37 cellular contexts compared by ENCODE assay signal in genomic region chr12:113776536-113776935, GRCh38.
"Had no signal": no experiment of that assay in that cellular context is flagged by ENCODE, and none has a peak within 500 bp of the region (broad histone marks: within the 10 kb centered on the region; RNA-seq: fewer than 3 reads in every experiment).

No MANE protein-coding gene starts in this region.

- H3K36me3 Mint-ChIP-seq: activated CD4-positive, alpha-beta memory T cell treated with anti-CD3 and anti-CD28 coated beads for 36 hours; activated naive CD8-positive, alpha-beta T cell treated with anti-CD3 and anti-CD28 coated beads for 36 hours had no signal

- FAIRE-seq: astrocyte, TTC549 had no signal

- H3K4me3 ChIP-seq: adrenal gland, body of pancreas, breast epithelium had no signal

- H3K27ac Mint-ChIP-seq: activated B cell treated with CpG ODN at 0.5 μM for 24 hours; activated CD4-positive, alpha-beta memory T cell treated with anti-CD3 and anti-CD28 coated beads for 36 hours; activated CD4-positive, alpha-beta T cell treated with anti-CD3 and anti-CD28 coated beads, Interleukin-2, amount 10 ng/mL, durations not matched to agents 24 days and 14 days; activated CD8-positive, alpha-beta T cell treated with anti-CD3 and anti-CD28 coated beads for 36 hours; activated naive CD4-positive, alpha-beta T cell treated with anti-CD3 and anti-CD28 coated beads for 36 hours; activated naive CD4-positive, alpha-beta T cell treated with anti-CD3 and anti-CD28 coated beads, Interleukin-2, amount 50 U/mL, for 72 hours; activated naive CD8-positive, alpha-beta T cell treated with anti-CD3 and anti-CD28 coated beads for 36 hours; activated T-cell treated with anti-CD3 and anti-CD28 coated beads, Interleukin-2, amount 50 U/mL, for 72 hours; activated T-helper 1 cell treated with anti-CD3 and anti-CD28 coated beads, Interleukin-12 subunit alpha, Interleukin-12 subunit beta, Interleukin-2, Interleukin-4 antibody, amounts not matched to agents 30 ng/mL and 10 ng/mL and 1 ng/mL, durations not matched to agents 14 hours and 24 hours and 36 hours; activated T-helper 17 cell treated with anti-CD3 and anti-CD28 coated beads, Interleukin-2, amount 50 U/mL, for 72 hours; T-helper 1 cell treated with Interleukin-12 subunit alpha and Interleukin-12 subunit beta and Interleukin-4 antibody, amounts not matched to agents 30 μg/mL and 1 μg/mL, for 36 hours; T-helper 2 cell treated with Interferon-gamma antibody and Interleukin-4, amounts not matched to agents 5 μg/mL and 100 μg/mL, for 36 hours had no signal

- H3K4me3 Mint-ChIP-seq: activated B cell treated with CpG ODN at 0.5 μM for 24 hours; activated CD4-positive, alpha-beta memory T cell treated with anti-CD3 and anti-CD28 coated beads for 36 hours; activated CD4-positive, alpha-beta T cell treated with anti-CD3 and anti-CD28 coated beads, Interleukin-2, amount 10 ng/mL, durations not matched to agents 24 days and 14 days; activated CD8-positive, alpha-beta T cell treated with anti-CD3 and anti-CD28 coated beads for 36 hours; activated naive CD4-positive, alpha-beta T cell treated with anti-CD3 and anti-CD28 coated beads for 36 hours; activated naive CD8-positive, alpha-beta T cell treated with anti-CD3 and anti-CD28 coated beads for 36 hours; activated T-cell treated with anti-CD3 and anti-CD28 coated beads, Interleukin-2, amount 50 U/mL, for 4 hours; activated T-cell treated with anti-CD3 and anti-CD28 coated beads, Interleukin-2, amount 50 U/mL, for 72 hours; activated T-helper 1 cell treated with anti-CD3 and anti-CD28 coated beads, Interleukin-12 subunit alpha, Interleukin-12 subunit beta, Interleukin-2, Interleukin-4 antibody, amounts not matched to agents 30 ng/mL and 10 ng/mL and 1 ng/mL, durations not matched to agents 14 hours and 24 hours and 36 hours; activated T-helper 17 cell treated with anti-CD3 and anti-CD28 coated beads, Interleukin-2, amount 50 U/mL, for 72 hours; T-helper 1 cell treated with Interleukin-12 subunit alpha and Interleukin-12 subunit beta and Interleukin-4 antibody, amounts not matched to agents 30 μg/mL and 1 μg/mL, for 36 hours; T-helper 2 cell treated with Interferon-gamma antibody and Interleukin-4, amounts not matched to agents 5 μg/mL and 100 μg/mL, for 36 hours had no signal

- DNase-seq: activated B cell treated with CpG ODN at 0.5 μM for 24 hours; activated CD4-positive, alpha-beta memory T cell treated with anti-CD3 and anti-CD28 coated beads for 36 hours; activated CD4-positive, alpha-beta T cell treated with anti-CD3 and anti-CD28 coated beads for 4 hours; activated CD4-positive, alpha-beta T cell treated with anti-CD3 and anti-CD28 coated beads, Interleukin-2, amount 10 ng/mL, durations not matched to agents 24 days and 14 days; activated CD4-positive, alpha-beta T cell treated with anti-CD3 and anti-CD28 coated beads, Interleukin-2, amount 50 U/mL, for 1 hour; activated CD4-positive, alpha-beta T cell treated with anti-CD3 and anti-CD28 coated beads, Interleukin-2, amount 50 U/mL, for 4 hours; activated CD4-positive, CD25-positive, alpha-beta regulatory T cell treated with anti-CD3 and anti-CD28 coated beads, Interleukin-2, amount 50 U/mL, for 72 hours; activated CD8-positive, alpha-beta memory T cell treated with anti-CD3 and anti-CD28 coated beads, Interleukin-2, amount 50 U/mL, for 4 hours; activated CD8-positive, alpha-beta T cell treated with anti-CD3 and anti-CD28 coated beads for 36 hours; activated effector memory CD4-positive, alpha-beta T cell treated with anti-CD3 and anti-CD28 coated beads, Interleukin-2, amount 50 U/mL, for 16 hours; activated gamma-delta T cell treated with Interleukin-2 at 50 U/mL for 16 hours; activated naive CD4-positive, alpha-beta T cell; activated naive CD4-positive, alpha-beta T cell treated with anti-CD3 and anti-CD28 coated beads for 36 hours; activated naive CD4-positive, alpha-beta T cell treated with anti-CD3 and anti-CD28 coated beads, Interleukin-2, amount 50 U/mL, for 16 hours; activated naive CD8-positive, alpha-beta T cell treated with anti-CD3 and anti-CD28 coated beads for 36 hours; activated T-cell treated with anti-CD3 and anti-CD28 coated beads for 4 hours; activated T-cell treated with anti-CD3 and anti-CD28 coated beads, Interleukin-2, amount 50 U/mL, for 1 hour; activated T-cell treated with anti-CD3 and anti-CD28 coated beads, Interleukin-2, amount 50 U/mL, for 4 hours; activated T-cell treated with anti-CD3 and anti-CD28 coated beads, Interleukin-2, amount 50 U/mL, for 72 hours; adrenal gland; amniotic stem cell; aorta; body of pancreas; brain microvascular endothelial cell; central memory CD4-positive, alpha-beta T cell; T-helper 1 cell; T-helper 2 cell; T-helper 9 cell had no signal

- H3K9me3 Mint-ChIP-seq: activated CD4-positive, alpha-beta memory T cell treated with anti-CD3 and anti-CD28 coated beads for 36 hours; activated CD8-positive, alpha-beta T cell treated with anti-CD3 and anti-CD28 coated beads for 36 hours; activated naive CD4-positive, alpha-beta T cell treated with anti-CD3 and anti-CD28 coated beads for 36 hours; activated T-cell treated with anti-CD3 and anti-CD28 coated beads, Interleukin-2, amount 50 U/mL, for 4 hours; T-helper 1 cell treated with Interleukin-12 subunit alpha and Interleukin-12 subunit beta and Interleukin-4 antibody, amounts not matched to agents 30 μg/mL and 1 μg/mL, for 36 hours; T-helper 2 cell treated with Interferon-gamma antibody and Interleukin-4, amounts not matched to agents 5 μg/mL and 100 μg/mL, for 36 hours had no signal

- H3K27ac ChIP-seq: adrenal gland, body of pancreas, brain microvascular endothelial cell, breast epithelium, VCaP had no signal

- H3K9me3 ChIP-seq: adrenal gland, body of pancreas, breast epithelium had no signal

- H3K4me1 ChIP-seq: adrenal gland, body of pancreas, breast epithelium had no signal

- H3K4me1 Mint-ChIP-seq: activated B cell treated with CpG ODN at 0.5 μM for 24 hours; activated CD4-positive, alpha-beta T cell treated with anti-CD3 and anti-CD28 coated beads, Interleukin-2, amount 10 ng/mL, durations not matched to agents 24 days and 14 days; activated naive CD8-positive, alpha-beta T cell treated with anti-CD3 and anti-CD28 coated beads for 36 hours; activated T-helper 17 cell treated with anti-CD3 and anti-CD28 coated beads, Interleukin-2, amount 50 U/mL, for 72 hours had no signal

- H3K36me3 ChIP-seq: adrenal gland, brain microvascular endothelial cell, breast epithelium had no signal

- H3K27me3 Mint-ChIP-seq: activated CD4-positive, alpha-beta T cell treated with anti-CD3 and anti-CD28 coated beads, Interleukin-2, amount 10 ng/mL, durations not matched to agents 24 days and 14 days had no signal

- ATAC-seq: activated CD8-positive, alpha-beta T cell treated with anti-CD3 and anti-CD28 coated beads for 36 hours; activated naive CD4-positive, alpha-beta T cell treated with anti-CD3 and anti-CD28 coated beads, Interleukin-2, amount 50 U/mL, for 72 hours; activated T-cell treated with anti-CD3 and anti-CD28 coated beads, Interleukin-2, amount 50 U/mL, for 4 hours; activated T-cell treated with anti-CD3 and anti-CD28 coated beads, Interleukin-2, amount 50 U/mL, for 72 hours; activated T-helper 17 cell treated with anti-CD3 and anti-CD28 coated beads, Interleukin-2, amount 50 U/mL, for 72 hours; body of pancreas had no signal
